In the genomic region with DNA sequence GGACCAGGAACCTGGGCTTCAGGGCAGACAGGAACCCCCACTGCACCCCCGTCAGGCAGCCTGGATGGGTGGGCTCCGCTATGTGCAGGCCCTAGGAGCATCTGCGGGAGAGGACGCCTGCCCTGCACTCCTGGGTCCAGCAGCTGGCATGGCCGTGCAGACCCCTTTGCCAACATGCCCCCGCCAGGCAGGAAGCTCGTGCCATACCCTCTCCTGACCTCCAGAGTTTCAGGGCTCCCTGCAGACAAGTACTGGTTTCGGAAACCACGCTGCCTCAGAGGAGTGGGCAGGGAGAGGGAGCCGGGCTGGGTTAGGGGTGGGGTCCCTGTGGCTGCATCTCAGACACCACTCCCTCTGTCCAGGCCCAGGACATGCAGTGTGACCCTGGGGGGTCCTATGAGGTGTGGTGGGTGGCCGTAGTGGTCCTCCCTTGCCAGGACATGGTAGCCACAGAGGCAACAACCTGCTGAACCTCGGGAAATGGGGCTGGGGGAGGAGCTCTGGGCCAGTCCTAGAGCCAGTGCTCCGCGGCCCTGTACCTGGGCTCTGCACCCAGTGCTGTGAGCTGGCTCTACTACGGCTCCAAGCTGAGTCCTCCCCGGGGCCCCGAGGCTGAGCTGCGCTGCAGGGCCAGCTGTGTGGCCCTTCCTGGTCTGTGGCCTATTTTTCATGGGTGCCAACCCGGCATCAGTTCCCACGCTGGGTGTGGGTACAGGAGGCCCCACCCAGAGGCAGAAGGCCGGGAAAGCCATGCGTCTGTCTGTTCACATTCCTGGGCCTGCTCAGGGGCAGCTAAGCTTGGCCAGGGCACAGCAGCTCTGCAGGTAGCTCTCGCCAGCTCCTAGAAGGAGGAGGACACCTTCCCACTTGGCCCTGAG, we compare ENCODE assay signal across 1 cellular context.
TF ChIP-seq lines count a peak whose summit lies in the region.

No MANE protein-coding gene starts in this region.

TF ChIP-seq in HepG2, 621 proteins besides CTCF, POLR2A, EP300 and RAD21:
- no peak for TF ChIP-seq ZNF318 (CRISPR knock-in tag; IDR thresholded peaks at IDR 0.05)
- no peak for TF ChIP-seq ZNF605 (CRISPR knock-in tag; IDR thresholded peaks at IDR 0.05)
- no peak for TF ChIP-seq RNF2 (conservative IDR thresholded peaks at IDR 0.05; ENCODE audit: low read depth)
- TF ChIP-seq XRCC5 (optimal IDR thresholded peaks at IDR 0.05; ENCODE audit: low read length) = no peak
- TF ChIP-seq TAF15 (IDR thresholded peaks at IDR 0.05; ENCODE audit: low read depth, low read length, poor library complexity, severe bottlenecking) = no peak
- peak; percentile 64 for TF ChIP-seq ZNF263 (CRISPR knock-in tag; IDR thresholded peaks at IDR 0.05)
- TF ChIP-seq, protein P1, sequence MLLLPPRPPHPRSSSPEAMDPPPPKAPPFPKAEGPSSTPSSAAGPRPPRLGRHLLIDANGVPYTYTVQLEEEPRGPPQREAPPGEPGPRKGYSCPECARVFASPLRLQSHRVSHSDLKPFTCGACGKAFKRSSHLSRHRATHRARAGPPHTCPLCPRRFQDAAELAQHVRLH (CRISPR knock-in tag; IDR thresholded peaks at IDR 0.05; ENCODE audit: borderline replicate concordance, low read depth) = no peak
TF ChIP-seq in HepG2: peak in this region for 1.
